ENCODE assay signal across 17 cellular contexts in the genomic region with DNA sequence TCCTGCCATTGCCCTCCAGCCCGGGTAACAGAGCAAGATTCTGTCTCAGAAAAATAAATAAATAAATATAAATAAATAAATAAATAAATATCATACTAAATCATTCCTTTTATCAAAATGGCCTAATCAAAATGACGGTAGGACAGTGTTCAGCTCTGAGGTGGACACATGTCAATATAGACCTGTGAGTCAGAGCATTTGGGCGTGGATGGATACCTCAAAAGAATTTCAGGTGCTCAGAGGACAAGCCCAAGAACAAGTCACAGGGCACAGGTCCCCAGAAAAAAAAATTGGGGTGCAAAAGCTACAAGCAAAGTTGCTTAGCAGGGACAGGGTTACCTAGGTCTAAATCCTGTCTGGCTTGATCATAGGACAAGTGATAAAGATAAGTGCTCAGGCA.
DNase-seq lines count a peak whose midpoint lies in the region; ATAC-seq, FAIRE-seq and TF ChIP-seq lines count a peak whose summit lies in the region.
"Had no signal": no experiment of that assay in that cellular context is flagged by ENCODE, and none has a peak within 500 bp of the region (broad histone marks: within the 10 kb centered on the region; RNA-seq: fewer than 3 reads in every experiment).

No MANE protein-coding gene starts in this region.

- intact Hi-C loops in Calu3 (cut with micrococcal nuclease; ENCODE audit: unreplicated experiment): no loop called here
- intact Hi-C loops in PC-9 (cut with micrococcal nuclease; ENCODE audit: unreplicated experiment): loop anchor here (10.0 kb wide), 1 partner anchor 49 kb away; no protein-coding TSS in a partner anchor

- H3K9me1 ChIP-seq in keratinocyte (ENCODE audit: control insufficient read depth, extremely low read depth, insufficient read depth, low read length): no peaks in the 10 kb centered on the region

- peaks cover 18% of the 10 kb centered on the region for H3K9me3 ChIP-seq in PC-9 (ENCODE audit: insufficient read depth, low read depth)
- H3K9me3 ChIP-seq in keratinocyte (ENCODE audit: control insufficient read depth, low read depth, low read length): no peaks in the 10 kb centered on the region

- H3K4me2 ChIP-seq in PC-9: no peak overlapping the region
- no peak overlapping the region for H3K4me2 ChIP-seq in keratinocyte (ENCODE audit: control insufficient read depth, extremely low read depth, insufficient read depth, low read depth, low read length)

- H3K4me3 ChIP-seq in PC-9: no peak overlapping the region
- H3K4me3 ChIP-seq in epithelial cell of esophagus (ENCODE audit: low read length): no peak overlapping the region
- no peak overlapping the region for H3K4me3 ChIP-seq in keratinocyte (ENCODE audit: control insufficient read depth in 2 of 3, extremely low read depth in 1 of 3, insufficient read depth in 2 of 3, low read depth in 1 of 3, low read length in 3 of 3)
- H3K4me3 ChIP-seq: GM23248 had no signal

- dilution Hi-C loops in keratinocyte (cut with MboI; ENCODE audit: extremely low pct_ligation_motif_present, low sequenced_read_pairs): no loop called here

- CTCF ChIA-PET in Calu3 (lab: Charles Lee): interaction anchor here (0.7 kb wide), 1 partner anchor 135 kb away, joined by 3 read pairs; no protein-coding TSS in a partner anchor
- CTCF ChIA-PET in PC-9 (lab: Charles Lee): no interaction called here
- CTCF ChIA-PET in activated CD4-positive, alpha-beta memory T cell treated with anti-CD3 and anti-CD28 coated beads, Interleukin-2, amount 10 ng/mL, durations not matched to agents 7 days and 5 days (lab: Charles Lee): no interaction called here

- H3K27ac ChIP-seq in PC-9 (peak overlapping the region; percentile 99), keratinocyte (ENCODE audit: control insufficient read depth, insufficient read depth, low read length) (peak overlapping the region; percentile 96)
- H3K27ac ChIP-seq: GM23248 had no signal

- H3K4me1 ChIP-seq in PC-9 (replicated peaks; ENCODE audit: insufficient read depth) (peaks cover 63% of the 10 kb centered on the region), keratinocyte (ENCODE audit: control insufficient read depth, extremely low read depth, insufficient read depth, low read length) (peaks cover 61% of the 10 kb centered on the region)

- H2AFZ ChIP-seq in PC-9: no peak overlapping the region
- no peak overlapping the region for H2AFZ ChIP-seq in keratinocyte (ENCODE audit: control insufficient read depth, low read length)
- H2AFZ ChIP-seq: GM23248 had no signal

- H3K79me2 ChIP-seq in PC-9 (ENCODE audit: low read depth): no peaks in the 10 kb centered on the region
- no peaks in the 10 kb centered on the region for H3K79me2 ChIP-seq in keratinocyte (ENCODE audit: control insufficient read depth, insufficient read depth, low read length)

- H3K27me3 ChIP-seq in PC-9 (ENCODE audit: insufficient read depth, low read depth) (no peaks in the 10 kb centered on the region), keratinocyte (ENCODE audit: control insufficient read depth, extremely low read depth, insufficient read depth, low read length) (no peaks in the 10 kb centered on the region)

- H3K36me3 ChIP-seq in PC-9 (ENCODE audit: low read depth) (no peaks in the 10 kb centered on the region), keratinocyte (ENCODE audit: control insufficient read depth in 2 of 2, extremely low read depth in 1 of 2, insufficient read depth in 2 of 2, low read length in 2 of 2) (no peaks in the 10 kb centered on the region)

- H3K9me3 Mint-ChIP-seq in Calu3 (ENCODE audit: low read depth, unreplicated experiment): peaks cover 4% of the 10 kb centered on the region
- no peaks in the 10 kb centered on the region for H3K9me3 Mint-ChIP-seq in stimulated activated memory B cell treated with anti-CD40 and anti-IgM and Interleukin-4, amounts not matched to agents 10 μg/mL and 1 μg/mL and 100 μg/mL, for 72 hours
- peaks cover 2% of the 10 kb centered on the region for H3K9me3 Mint-ChIP-seq in activated CD4-positive, alpha-beta memory T cell treated with anti-CD3 and anti-CD28 coated beads, Interleukin-2, amount 10 ng/mL, durations not matched to agents 7 days and 5 days
- H3K9me3 Mint-ChIP-seq: CD4-positive, alpha-beta T cell had no signal

- no peaks in the 10 kb centered on the region for H3K9me2 ChIP-seq in PC-9 (ENCODE audit: insufficient read depth)

- no peaks in the 10 kb centered on the region for H3K27me3 Mint-ChIP-seq in Calu3 (ENCODE audit: unreplicated experiment)
- no peaks in the 10 kb centered on the region for H3K27me3 Mint-ChIP-seq in stimulated activated memory B cell treated with anti-CD40 and anti-IgM and Interleukin-4, amounts not matched to agents 10 μg/mL and 1 μg/mL and 100 μg/mL, for 72 hours
- H3K27me3 Mint-ChIP-seq in activated CD4-positive, alpha-beta memory T cell treated with anti-CD3 and anti-CD28 coated beads, Interleukin-2, amount 10 ng/mL, durations not matched to agents 7 days and 5 days: no peaks in the 10 kb centered on the region
- H3K27me3 Mint-ChIP-seq: B cell; CD4-positive, alpha-beta T cell had no signal

- no TSS peak for BruUV-seq in Calu3 (replicated peaks; lab: Mats Ljungman, UMichigan)
- BruUV-seq in PC-9 (replicated peaks; lab: Mats Ljungman, UMichigan): no TSS peak

- no peak for DNase-seq in Calu3
- peak in 1 of 2 experiments; percentile 24 for DNase-seq in PC-9
- peak; percentile 55 for DNase-seq in epithelial cell of esophagus (ENCODE audit: low read depth)
- DNase-seq in keratinocyte (ENCODE audit: low read depth, low spot score): no peak
- no peak for DNase-seq in DMS153 (lab: John Stamatoyannopoulos, UW)
- DNase-seq in activated CD4-positive, alpha-beta T cell treated with anti-CD3 and anti-CD28 coated beads, Interleukin-2, amount 50 U/mL, for 1 hour: no peak
- no peak for DNase-seq in activated CD4-positive, alpha-beta memory T cell treated with anti-CD3 and anti-CD28 coated beads, Interleukin-2, amount 10 ng/mL, durations not matched to agents 7 days and 5 days
- DNase-seq: C1 segment of cervical spinal cord; CD4-positive, alpha-beta T cell; DMS79 treated with DMSO at 0.1 percent for 48 hours; EL; GM23248 had no signal

- no peaks in the 10 kb centered on the region for H4K20me1 ChIP-seq in PC-9 (ENCODE audit: insufficient read depth)
- H4K20me1 ChIP-seq in keratinocyte (ENCODE audit: control insufficient read depth, extremely low read depth, insufficient read depth, low read length): no peaks in the 10 kb centered on the region

- TF ChIP-seq CTCF in Calu3 (IDR thresholded peaks at IDR 0.05; ENCODE audit: unreplicated experiment) (no peak), PC-9 (conservative IDR thresholded peaks at IDR 0.05) (no peak), epithelial cell of esophagus (IDR thresholded peaks at IDR 0.05; ENCODE audit: insufficient read depth, low read depth, low read length, missing control alignments) (no peak), keratinocyte (optimal IDR thresholded peaks at IDR 0.05 in 1 of 3, IDR thresholded peaks at IDR 0.05 in 1 of 3, conservative IDR thresholded peaks at IDR 0.05 in 1 of 3; ENCODE audit: extremely low read depth in 1 of 3, insufficient read depth in 2 of 3, low read length in 3 of 3) (no peak)

- H3F3A ChIP-seq in PC-9 (ENCODE audit: insufficient read depth, low read depth): peaks cover 34% of the 10 kb centered on the region

- FAIRE-seq in keratinocyte (lab: Jason Lieb, UNC): peak; percentile 58
- FAIRE-seq: G401.6, GM12891, H54 had no signal

- H3K36me3 Mint-ChIP-seq in Calu3 (ENCODE audit: insufficient read depth, unreplicated experiment): peaks cover 40% of the 10 kb centered on the region
- H3K36me3 Mint-ChIP-seq in stimulated activated memory B cell treated with anti-CD40 and anti-IgM and Interleukin-4, amounts not matched to agents 10 μg/mL and 1 μg/mL and 100 μg/mL, for 72 hours: no peaks in the 10 kb centered on the region
- H3K36me3 Mint-ChIP-seq in activated CD4-positive, alpha-beta memory T cell treated with anti-CD3 and anti-CD28 coated beads, Interleukin-2, amount 10 ng/mL, durations not matched to agents 7 days and 5 days (ENCODE audit: low read depth): no peaks in the 10 kb centered on the region

- peak overlapping the region; percentile 98 for H3K27ac Mint-ChIP-seq in Calu3 (ENCODE audit: unreplicated experiment)
- no peak overlapping the region for H3K27ac Mint-ChIP-seq in stimulated activated memory B cell treated with anti-CD40 and anti-IgM and Interleukin-4, amounts not matched to agents 10 μg/mL and 1 μg/mL and 100 μg/mL, for 72 hours
- H3K27ac Mint-ChIP-seq in activated CD4-positive, alpha-beta memory T cell treated with anti-CD3 and anti-CD28 coated beads, Interleukin-2, amount 10 ng/mL, durations not matched to agents 7 days and 5 days: no peak overlapping the region
- H3K27ac Mint-ChIP-seq: B cell; CD4-positive, alpha-beta T cell had no signal

- POLR2A ChIA-PET in PC-9 (lab: Charles Lee; ENCODE audit: unreplicated experiment): interaction anchor here (0.5 kb wide), 1 partner anchor 128 kb away, joined by 7 read pairs; no protein-coding TSS in a partner anchor
- POLR2A ChIA-PET in activated CD4-positive, alpha-beta memory T cell treated with anti-CD3 and anti-CD28 coated beads, Interleukin-2, amount 10 ng/mL, durations not matched to agents 7 days and 5 days (lab: Charles Lee): no interaction called here

- no peak for ATAC-seq in stimulated activated memory B cell treated with anti-CD40 and anti-IgM and Interleukin-4, amounts not matched to agents 10 μg/mL and 1 μg/mL and 100 μg/mL, for 72 hours

- H3K9ac ChIP-seq in keratinocyte (ENCODE audit: control insufficient read depth, extremely low read depth, insufficient read depth, low read length): peak overlapping the region; percentile 74
- H3K9ac ChIP-seq: GM23248 had no signal

- H3K4me1 Mint-ChIP-seq in Calu3 (ENCODE audit: low read depth, unreplicated experiment): peaks cover 81% of the 10 kb centered on the region
- H3K4me1 Mint-ChIP-seq in stimulated activated memory B cell treated with anti-CD40 and anti-IgM and Interleukin-4, amounts not matched to agents 10 μg/mL and 1 μg/mL and 100 μg/mL, for 72 hours: peaks cover 8% of the 10 kb centered on the region
- no peaks in the 10 kb centered on the region for H3K4me1 Mint-ChIP-seq in activated CD4-positive, alpha-beta memory T cell treated with anti-CD3 and anti-CD28 coated beads, Interleukin-2, amount 10 ng/mL, durations not matched to agents 7 days and 5 days

- no peak overlapping the region for H3K4me3 Mint-ChIP-seq in Calu3 (ENCODE audit: low read depth, unreplicated experiment)
- H3K4me3 Mint-ChIP-seq in stimulated activated memory B cell treated with anti-CD40 and anti-IgM and Interleukin-4, amounts not matched to agents 10 μg/mL and 1 μg/mL and 100 μg/mL, for 72 hours: no peak overlapping the region
- H3K4me3 Mint-ChIP-seq in activated CD4-positive, alpha-beta memory T cell treated with anti-CD3 and anti-CD28 coated beads, Interleukin-2, amount 10 ng/mL, durations not matched to agents 7 days and 5 days: no peak overlapping the region
- H3K4me3 Mint-ChIP-seq: B cell; CD4-positive, alpha-beta T cell had no signal
